Comparison of ENCODE assay signal across 31 cellular contexts in the genomic region with DNA sequence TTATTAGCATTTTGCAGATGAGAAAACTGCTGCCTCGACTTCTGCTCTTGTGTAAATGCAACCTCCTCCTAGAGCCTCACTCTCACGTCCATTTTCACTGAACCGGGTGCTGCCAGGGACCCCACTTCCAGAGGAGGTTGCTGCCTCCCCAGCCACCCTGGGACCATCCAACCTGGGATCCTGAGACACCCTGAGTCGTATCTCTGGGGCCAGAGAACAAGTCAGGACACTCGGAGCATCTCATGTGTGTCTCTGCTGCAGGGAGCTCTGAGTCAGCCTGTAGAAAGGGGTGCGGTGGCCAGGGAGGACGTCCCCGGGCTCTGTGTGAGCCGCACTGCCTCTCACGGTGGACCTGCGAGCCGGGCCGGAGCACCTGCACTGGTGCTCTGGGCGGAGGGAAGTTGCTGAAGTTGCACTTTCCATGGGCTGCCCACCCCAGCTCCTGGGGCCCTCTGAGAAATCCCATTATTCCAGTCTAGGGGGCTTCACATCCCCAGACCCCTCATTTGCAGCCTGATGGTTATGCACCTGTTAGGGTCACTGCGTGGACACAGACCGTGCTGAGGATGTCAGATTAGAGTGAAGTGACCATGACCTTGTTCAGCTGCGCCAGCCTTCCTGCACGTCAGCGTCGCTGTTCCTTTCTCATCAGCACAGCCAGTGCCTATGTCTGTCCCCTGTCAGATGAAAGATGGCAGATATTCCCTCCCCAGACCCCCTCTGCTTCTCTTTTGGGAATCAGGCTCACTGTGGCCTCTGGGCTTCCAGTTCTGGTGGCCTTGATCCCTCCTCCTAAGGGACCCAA.
DNase-seq lines count a peak whose midpoint lies in the region; ATAC-seq, FAIRE-seq and TF ChIP-seq lines count a peak whose summit lies in the region.
"Had no signal": no experiment of that assay in that cellular context is flagged by ENCODE, and none has a peak within 500 bp of the region (broad histone marks: within the 10 kb centered on the region; RNA-seq: fewer than 3 reads in every experiment).

No MANE protein-coding gene starts in this region.

- H3K9me3 ChIP-seq in HepG2 (ENCODE audit: low read length): peaks cover 18% of the 10 kb centered on the region
- H3K9me3 ChIP-seq in spleen: peaks cover 0 to 23% (median 15%) of the 10 kb centered on the region in 8 donors

- POLR2A ChIA-PET in HepG2 (lab: Yijun Ruan, JAX): no interaction called here

- no peak overlapping the region for H3K4me2 ChIP-seq in HepG2 (ENCODE audit: low read depth, low read length)
- H3K4me2 ChIP-seq: hepatocyte had no signal

- CTCF ChIA-PET in HepG2 (lab: Yijun Ruan, JAX; ENCODE audit: low intra/inter-chr PET ratio, low total read pairs): no interaction called here

- H3K27me3 ChIP-seq in HepG2 (ENCODE audit: control insufficient read depth in 1 of 2, insufficient read depth in 2 of 2, low read length in 2 of 2) (peaks cover 8 to 44% of the 10 kb centered on the region in 2 experiments), spleen (replicated peaks in 1 of 7) (peaks cover 0 to 13% (median 0%) of the 10 kb centered on the region in 7 donors)
- H3K27me3 ChIP-seq: hepatocyte, SJCRH30, upper lobe of left lung had no signal

- 46% methylated on average over 9 of the region's 20 CpGs for WGBS in HepG2 (ENCODE audit: low lambda C conversion rate)
- whole genome bisulfite sequencing in spleen, 5 donors: 73 to 82% (median 80%) methylated on average over 15 to 20 of the region's 20 CpGs

- FAIRE-seq in HepG2 (lab: Jason Lieb, UNC): no peak
- FAIRE-seq: A204.1, bronchial epithelial cell, colon, frontal cortex had no signal

- H3K9ac ChIP-seq in HepG2 (ENCODE audit: insufficient read depth, low read depth, low read length): no peak overlapping the region

- peaks cover 6% of the 10 kb centered on the region; the same call in 1 of the 2 replicates for H3K4me1 ChIP-seq in HepG2 (ENCODE audit: insufficient read depth, low read length)
- H3K4me1 ChIP-seq in spleen: peaks cover 0 to 19% (median 0%) of the 10 kb centered on the region in 6 donors

- intact Hi-C loops in natural killer cell (cut with micrococcal nuclease): no loop called here
- intact Hi-C loops in HepG2 (cut with micrococcal nuclease; ENCODE audit: unreplicated experiment): no loop called here
- intact Hi-C loops in spleen (cut with DNase I; ENCODE audit: low total_unique reads): no loop called here

- TF ChIP-seq EP300 in HepG2 (IDR thresholded peaks at IDR 0.05; ENCODE audit: low read depth in 2 of 2, low read length in 2 of 2): no peak
- TF ChIP-seq EP300 in HepG2 (CRISPR knock-in tag; IDR thresholded peaks at IDR 0.05; ENCODE audit: borderline replicate concordance): no peak

- peaks cover 9 to 13% of the 10 kb centered on the region in 2 donors for H3K27me3 Mint-ChIP-seq in natural killer cell treated with Interleukin-12 subunit alpha and Interleukin-12 subunit beta and Interleukin-15 and Interleukin-18, amount 100 ng/mL, for 72 hours
- H3K27me3 Mint-ChIP-seq in natural killer cell (ENCODE audit: low read depth in 2 of 2): peaks cover 0 to 30% of the 10 kb centered on the region in 2 donors
- H3K27me3 Mint-ChIP-seq: IgD-negative memory B cell, memory B cell had no signal

- no peak overlapping the region for H3K27ac Mint-ChIP-seq in natural killer cell treated with Interleukin-12 subunit alpha and Interleukin-12 subunit beta and Interleukin-15 and Interleukin-18, amount 100 ng/mL, for 72 hours
- H3K27ac Mint-ChIP-seq in natural killer cell: no peak overlapping the region
- H3K27ac Mint-ChIP-seq: activated B cell treated with CpG ODN at 0.5 μM for 24 hours; CD8-positive, alpha-beta memory T cell; IgD-negative memory B cell; memory B cell had no signal

- no peak overlapping the region for H2AFZ ChIP-seq in HepG2 (ENCODE audit: low read length)
- H2AFZ ChIP-seq: hepatocyte had no signal

- in situ Hi-C loops in HepG2 (cut with HindIII; ENCODE audit: extremely low pct_ligation_motif_present, low pct_unique_long_range_greater_than_20kb): no loop called here

- peaks cover 7% of the 10 kb centered on the region in 2 donors for H3K4me1 Mint-ChIP-seq in natural killer cell treated with Interleukin-12 subunit alpha and Interleukin-12 subunit beta and Interleukin-15 and Interleukin-18, amount 100 ng/mL, for 72 hours (ENCODE audit: low read depth in 2 of 2)
- H3K4me1 Mint-ChIP-seq in natural killer cell: peaks cover 14% of the 10 kb centered on the region in 2 donors

- H3K9me3 Mint-ChIP-seq in natural killer cell treated with Interleukin-12 subunit alpha and Interleukin-12 subunit beta and Interleukin-15 and Interleukin-18, amount 100 ng/mL, for 72 hours: no peaks in the 10 kb centered on the region
- H3K9me3 Mint-ChIP-seq in natural killer cell: peaks cover 0 to 4% of the 10 kb centered on the region in 2 donors

- no peaks in the 10 kb centered on the region for H4K20me1 ChIP-seq in HepG2 (ENCODE audit: insufficient read depth, low read length)

- TF ChIP-seq POLR2A in HepG2 (IDR thresholded peaks at IDR 0.05; ENCODE audit: insufficient read depth in 1 of 2, low read depth in 2 of 2, low read length in 2 of 2) (no peak), spleen (IDR thresholded peaks at IDR 0.05) (no peak)

- no peak overlapping the region for H3K4me3 Mint-ChIP-seq in natural killer cell treated with Interleukin-12 subunit alpha and Interleukin-12 subunit beta and Interleukin-15 and Interleukin-18, amount 100 ng/mL, for 72 hours
- H3K4me3 Mint-ChIP-seq in natural killer cell: no peak overlapping the region
- H3K4me3 Mint-ChIP-seq: activated B cell treated with CpG ODN at 0.5 μM for 24 hours; CD8-positive, alpha-beta memory T cell; IgD-negative memory B cell; memory B cell had no signal

- H3K36me3 Mint-ChIP-seq in natural killer cell treated with Interleukin-12 subunit alpha and Interleukin-12 subunit beta and Interleukin-15 and Interleukin-18, amount 100 ng/mL, for 72 hours: peaks cover 9% of the 10 kb centered on the region
- peaks cover 6% of the 10 kb centered on the region for H3K36me3 Mint-ChIP-seq in natural killer cell
- H3K36me3 Mint-ChIP-seq: CD8-positive, alpha-beta memory T cell had no signal

- no peak for TF ChIP-seq RAD21 in HepG2 (CRISPR knock-in tag; IDR thresholded peaks at IDR 0.05)

- TF ChIP-seq CTCF in natural killer cell (IDR thresholded peaks at IDR 0.05) (no peak), HepG2 (CRISPR knock-in tag; IDR thresholded peaks at IDR 0.05) (no peak), spleen (IDR thresholded peaks at IDR 0.05 in 8 of 11, conservative IDR thresholded peaks at IDR 0.05 in 3 of 11) (no peak)

- no peak overlapping the region for H3K4me3 ChIP-seq in HepG2 (replicated peaks in 1 of 3; ENCODE audit: insufficient read depth in 1 of 3, low read depth in 2 of 3, low read length in 3 of 3)
- no peak overlapping the region for H3K4me3 ChIP-seq in spleen
- H3K4me3 ChIP-seq: hepatocyte, SJCRH30, upper lobe of left lung had no signal

- H3K27ac ChIP-seq in HepG2 (ENCODE audit: extremely low read length, insufficient read depth, low read length) (no peak overlapping the region), spleen (no peak overlapping the region)
- H3K27ac ChIP-seq: hepatocyte, upper lobe of left lung had no signal

- BruUV-seq in HepG2 (replicated peaks; lab: Mats Ljungman, UMichigan): no TSS peak

- no peaks in the 10 kb centered on the region for H3K36me3 ChIP-seq in HepG2 (replicated peaks in 1 of 2; ENCODE audit: control insufficient read depth in 1 of 2, insufficient read depth in 2 of 2, low read length in 2 of 2)
- no peaks in the 10 kb centered on the region for H3K36me3 ChIP-seq in spleen
- H3K36me3 ChIP-seq: upper lobe of left lung had no signal

- H3K79me2 ChIP-seq in HepG2 (ENCODE audit: insufficient read depth, low read length): no peaks in the 10 kb centered on the region
- H3K79me2 ChIP-seq: hepatocyte had no signal

- peak in 1 of 2 donors; percentile 31 for ATAC-seq in natural killer cell treated with Interleukin-12 subunit alpha and Interleukin-12 subunit beta and Interleukin-15 and Interleukin-18, amount 100 ng/mL, for 72 hours
- ATAC-seq in natural killer cell: no peak
- peak; percentile 33; the same call in 2 of the 3 replicates for ATAC-seq in HepG2
- ATAC-seq: esophagus mucosa, left cardiac atrium had no signal

- DNase-seq in natural killer cell treated with Interleukin-12 subunit alpha and Interleukin-12 subunit beta and Interleukin-15 and Interleukin-18, amount 100 ng/mL, for 72 hours (ENCODE audit: low spot score): peak; percentile 48
- DNase-seq in natural killer cell: no peak
- no peak for DNase-seq in HepG2 (ENCODE audit: low spot score)
- peak; percentile 65 for DNase-seq in spleen
- DNase-seq in NCI-H1417 treated with DMSO at 0.1 percent for 48 hours (lab: John Stamatoyannopoulos, UW): no peak
- DNase-seq in NCI-H1436 (lab: John Stamatoyannopoulos, UW): no peak
- no peak for DNase-seq in activated CD4-positive, alpha-beta T cell treated with anti-CD3 and anti-CD28 coated beads for 1 hour
- no peak for DNase-seq in Kasumi-1 (lab: John Stamatoyannopoulos, UW)
- DNase-seq: activated B cell treated with CpG ODN at 0.5 μM for 24 hours; activated CD4-positive, alpha-beta T cell treated with anti-CD3 and anti-CD28 coated beads, Interleukin-2, amount 50 U/mL, for 4 hours; activated CD8-positive, alpha-beta memory T cell treated with anti-CD3 and anti-CD28 coated beads, Interleukin-2, amount 50 U/mL, for 4 hours; activated naive CD4-positive, alpha-beta T cell treated with anti-CD3 and anti-CD28 coated beads, Interleukin-2, amount 50 U/mL, for 16 hours; AML-193; DMS153; left cardiac atrium; NCI-H1092 treated with DMSO at 0.1 percent for 48 hours; NCI-H2029; NCI-H748 treated with DMSO at 0.1 percent for 48 hours; occipital lobe; SJCRH30; T1000; upper lobe of left lung had no signal

TF ChIP-seq in HepG2, 621 proteins besides CTCF, POLR2A, EP300 and RAD21 (continues in another document):
- no peak for TF ChIP-seq MXI1 (IDR thresholded peaks at IDR 0.05; ENCODE audit: borderline replicate concordance, low read depth, low read length)
- TF ChIP-seq, protein P1, sequence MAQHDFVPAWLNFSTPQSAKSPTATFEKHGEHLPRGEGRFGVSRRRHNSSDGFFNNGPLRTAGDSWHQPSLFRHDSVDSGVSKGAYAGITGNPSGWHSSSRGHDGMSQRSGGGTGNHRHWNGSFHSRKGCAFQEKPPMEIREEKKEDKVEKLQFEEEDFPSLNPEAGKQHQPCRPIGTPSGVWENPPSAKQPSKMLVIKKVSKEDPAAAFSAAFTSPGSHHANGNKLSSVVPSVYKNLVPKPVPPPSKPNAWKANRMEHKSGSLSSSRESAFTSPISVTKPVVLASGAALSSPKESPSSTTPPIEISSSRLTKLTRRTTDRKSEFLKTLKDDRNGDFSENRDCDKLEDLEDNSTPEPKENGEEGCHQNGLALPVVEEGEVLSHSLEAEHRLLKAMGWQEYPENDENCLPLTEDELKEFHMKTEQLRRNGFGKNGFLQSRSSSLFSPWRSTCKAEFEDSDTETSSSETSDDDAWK (CRISPR knock-in tag; IDR thresholded peaks at IDR 0.05): no peak
- TF ChIP-seq ZNF350 (CRISPR knock-in tag; IDR thresholded peaks at IDR 0.05; ENCODE audit: borderline replicate concordance, low read depth): no peak
- TF ChIP-seq KAT2B (IDR thresholded peaks at IDR 0.05; ENCODE audit: borderline replicate concordance, low read depth, low read length): no peak

Comparison
In these comparisons a context has a peak if more than half of its experiments do, and no peak if none do; other contexts are left out.
1. DNase-seq: peak in natural killer cell treated with Interleukin-12 subunit alpha and Interleukin-12 subunit beta and Interleukin-15 and Interleukin-18, amount 100 ng/mL, for 72 hours (single experiment) and spleen (single experiment); none in natural killer cell (single experiment), HepG2 (single experiment), NCI-H1417 treated with DMSO at 0.1 percent for 48 hours (single experiment), NCI-H1436 (single experiment), activated CD4-positive, alpha-beta T cell treated with anti-CD3 and anti-CD28 coated beads for 1 hour (single experiment) and Kasumi-1 (0 of 2).